ENCODE assay signal across 9 cellular contexts in the genomic region with DNA sequence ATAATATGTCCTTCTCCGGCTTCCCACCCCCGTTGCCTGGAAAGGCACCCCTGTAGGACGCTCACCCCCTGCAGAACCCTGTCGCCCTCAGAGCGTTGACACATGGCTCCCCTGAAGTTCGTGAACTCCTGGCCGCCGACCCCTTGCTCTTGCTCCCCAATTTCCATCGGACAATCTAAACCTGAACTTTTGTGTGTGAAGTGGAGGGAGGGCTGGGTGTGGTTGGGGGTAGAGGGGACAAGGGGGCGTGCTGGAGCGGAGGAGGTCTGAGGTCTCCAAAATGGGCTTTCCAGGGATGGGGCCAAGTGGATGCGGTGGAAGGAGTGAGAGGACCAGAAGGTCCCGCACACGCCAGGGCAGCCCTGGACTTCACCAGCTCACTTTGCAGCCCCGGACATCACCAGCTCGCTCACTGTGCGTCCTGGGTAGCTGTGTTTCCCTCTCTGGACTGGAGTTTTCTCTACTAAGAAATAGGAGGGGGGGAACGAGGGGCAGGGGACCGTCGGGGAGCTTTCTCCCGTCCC. TPM values are rescaled to one million over a fixed set of nuclear protein-coding genes. Genes with fewer than 3 reads are reported as not detected.
DNase-seq lines count a peak whose midpoint lies in the region; ATAC-seq, FAIRE-seq and TF ChIP-seq lines count a peak whose summit lies in the region.
"Had no signal": no experiment of that assay in that cellular context is flagged by ENCODE, and none has a peak within 500 bp of the region (broad histone marks: within the 10 kb centered on the region; RNA-seq: fewer than 3 reads in every experiment).

No MANE protein-coding gene starts in this region.

- H4K20me1 ChIP-seq in KMS-11 (ENCODE audit: insufficient read depth), result no peaks in the 10 kb centered on the region

- peak overlapping the region; percentile 57; the same call in 1 of the 2 replicates for H2AFZ ChIP-seq in KMS-11 (ENCODE audit: low read depth)

- peaks cover 0 to 35% (median 5%) of the 10 kb centered on the region in 5 donors for H3K27me3 Mint-ChIP-seq in naive thymus-derived CD4-positive, alpha-beta T cell

- H3K36me3 ChIP-seq in KMS-11 (ENCODE audit: insufficient read depth), result no peaks in the 10 kb centered on the region
- no peaks in the 10 kb centered on the region for H3K36me3 ChIP-seq in effector memory CD4-positive, alpha-beta T cell (ENCODE audit: control insufficient read depth, insufficient read depth, low read length)
- H3K36me3 ChIP-seq in naive thymus-derived CD4-positive, alpha-beta T cell (ENCODE audit: control insufficient read depth in 2 of 3, insufficient read depth in 3 of 3, low read length in 3 of 3), result no peaks in the 10 kb centered on the region

- FAIRE-seq in RCC 7860 (lab: Jason Lieb, UNC), result no peak

- H3K9me3 ChIP-seq in effector memory CD4-positive, alpha-beta T cell (ENCODE audit: control insufficient read depth, low read length), result no peaks in the 10 kb centered on the region
- H3K9me3 ChIP-seq in naive thymus-derived CD4-positive, alpha-beta T cell (ENCODE audit: control insufficient read depth in 2 of 3, low read length in 3 of 3), result no peaks in the 10 kb centered on the region

- CTCF ChIA-PET in AG04449 (lab: Yijun Ruan, JAX), result interaction anchor here (1.0 to 7.3 kb wide), 11 partner anchors 8 to 62 kb away, joined by 3 to 167 read pairs (median 23); a partner anchor contains a TSS
- CTCF ChIA-PET in naive thymus-derived CD4-positive, alpha-beta T cell (lab: Charles Lee), result interaction anchor here (0.6 to 2.0 kb wide), 9 partner anchors 10 to 650 kb away, joined by 3 to 11 read pairs (median 4); no protein-coding TSS in a partner anchor

- peaks cover 3% of the 10 kb centered on the region; the same call in 1 of the 2 replicates for H3K27me3 ChIP-seq in KMS-11 (ENCODE audit: insufficient read depth, low read depth)
- H3K27me3 ChIP-seq in effector memory CD4-positive, alpha-beta T cell (replicated peaks; ENCODE audit: control insufficient read depth, insufficient read depth, low read length, poor library complexity, severe bottlenecking), result peaks cover 12% of the 10 kb centered on the region
- H3K27me3 ChIP-seq in naive thymus-derived CD4-positive, alpha-beta T cell (ENCODE audit: control insufficient read depth in 2 of 2, insufficient read depth in 2 of 2, low read length in 2 of 2), result peaks cover 5 to 6% of the 10 kb centered on the region in 2 donors

- ATAC-seq in naive thymus-derived CD4-positive, alpha-beta T cell, result no peak
- ATAC-seq in HG03039 (IDR thresholded peaks at IDR 0.05; ENCODE audit: unreplicated experiment), result no peak
- ATAC-seq in esophagus mucosa, result no peak
- ATAC-seq: Panc1 had no signal

- no peaks in the 10 kb centered on the region for H3K79me2 ChIP-seq in KMS-11 (ENCODE audit: insufficient read depth, low read depth)

- DNase-seq in AG04449 (ENCODE audit: low read depth, low spot score), result no peak
- no peak for DNase-seq in effector memory CD4-positive, alpha-beta T cell
- DNase-seq in naive thymus-derived CD4-positive, alpha-beta T cell, result no peak
- no peak for DNase-seq in RCC 7860 (ENCODE audit: low spot score)
- DNase-seq in NCI-H2227 (lab: John Stamatoyannopoulos, UW; ENCODE audit: unreplicated experiment), result no peak

- TF ChIP-seq CTCF in AG04449 (IDR thresholded peaks at IDR 0.05; ENCODE audit: insufficient read depth, low read length, missing control alignments) (no peak), KMS-11 (conservative IDR thresholded peaks at IDR 0.05; ENCODE audit: low read depth, low read length) (no peak)

- H3K27ac Mint-ChIP-seq in naive thymus-derived CD4-positive, alpha-beta T cell, result peak overlapping the region in 3 of 9 donors; percentile 32 to 48 (median 38)

- H3K9ac ChIP-seq in KMS-11, result no peak overlapping the region

- H3K4me3 ChIP-seq in AG04449 (ENCODE audit: low read depth, low read length) (peak overlapping the region; percentile 59), KMS-11 (IDR thresholded peaks at IDR 0.05; ENCODE audit: insufficient read depth, low read depth, low read length) (no peak overlapping the region)
- H3K4me3 ChIP-seq in effector memory CD4-positive, alpha-beta T cell (ENCODE audit: insufficient read depth, low read depth, low read length, poor library complexity, severe bottlenecking), result peak overlapping the region; percentile 71
- H3K4me3 ChIP-seq in naive thymus-derived CD4-positive, alpha-beta T cell (ENCODE audit: low read length), result peak overlapping the region; percentile 78

- peaks cover 10% of the 10 kb centered on the region for H3K4me1 ChIP-seq in KMS-11 (ENCODE audit: low read depth, poor library complexity, severe bottlenecking)
- H3K4me1 ChIP-seq in effector memory CD4-positive, alpha-beta T cell (ENCODE audit: control insufficient read depth, insufficient read depth, low read length, poor library complexity, severe bottlenecking), result peaks cover 13% of the 10 kb centered on the region
- peaks cover 5 to 7% of the 10 kb centered on the region in 2 donors for H3K4me1 ChIP-seq in naive thymus-derived CD4-positive, alpha-beta T cell (ENCODE audit: control insufficient read depth in 2 of 2, insufficient read depth in 2 of 2, low read length in 2 of 2)

- H3K9me3 Mint-ChIP-seq in naive thymus-derived CD4-positive, alpha-beta T cell, result peaks cover 0 to 1% (median 0%) of the 10 kb centered on the region in 11 donors

- H3K27ac ChIP-seq in KMS-11, result no peak overlapping the region
- H3K27ac ChIP-seq in effector memory CD4-positive, alpha-beta T cell (ENCODE audit: insufficient read depth, low read length, poor library complexity, severe bottlenecking), result no peak overlapping the region
- no peak overlapping the region for H3K27ac ChIP-seq in naive thymus-derived CD4-positive, alpha-beta T cell (ENCODE audit: low read depth, low read length)

- peak overlapping the region; percentile 66 for H3K4me2 ChIP-seq in KMS-11

- no peaks in the 10 kb centered on the region for H3K36me3 Mint-ChIP-seq in naive thymus-derived CD4-positive, alpha-beta T cell

- POLR2A ChIA-PET in AG04449 (lab: Yijun Ruan, JAX), result interaction anchor here (1.0 to 4.2 kb wide), 9 partner anchors 8 to 57 kb away, joined by 3 to 58 read pairs (median 18); a partner anchor contains a TSS
- POLR2A ChIA-PET in naive thymus-derived CD4-positive, alpha-beta T cell (lab: Charles Lee), result interaction anchor here (0.7 to 1.8 kb wide), 6 partner anchors 12 to 405 kb away, joined by 3 to 6 read pairs (median 3); a partner anchor contains a TSS

- H3K4me1 Mint-ChIP-seq in naive thymus-derived CD4-positive, alpha-beta T cell, result peaks cover 0 to 15% (median 7%) of the 10 kb centered on the region in 7 donors

- intact Hi-C loops in naive thymus-derived CD4-positive, alpha-beta T cell (cut with micrococcal nuclease), result loop anchor here in 1 of 2 donors (1.0 to 2.0 kb wide), 6 partner anchors 12 to 56 kb away; a partner anchor contains a TSS

- peak overlapping the region; percentile 83 to 92 (median 86) for H3K4me3 Mint-ChIP-seq in naive thymus-derived CD4-positive, alpha-beta T cell

RNA-seq across cellular contexts. Expression of a gene that starts 18.6 kb away (rescaled TPM):
- total RNA-seq in naive thymus-derived CD4-positive, alpha-beta T cell, result not detected
- not detected for polyA plus RNA-seq in naive thymus-derived CD4-positive, alpha-beta T cell
- 0.64 TPM for total RNA-seq in esophagus mucosa

RNA-seq across cellular contexts. Expression of a gene that starts 51.2 kb away (rescaled TPM):
- 100 to 1,000 TPM; 146 to 291 (median 263) TPM for total RNA-seq in naive thymus-derived CD4-positive, alpha-beta T cell
- polyA plus RNA-seq in naive thymus-derived CD4-positive, alpha-beta T cell, result 10 to 100 TPM; 41.5 to 70.5 TPM
- 31.4 TPM for total RNA-seq in esophagus mucosa
